In genomic region chr12:98968896-98969295, GRCh38 we compare ENCODE assay signal across 24 cellular contexts.
"Had no signal": no experiment of that assay in that cellular context is flagged by ENCODE, and none has a peak within 500 bp of the region (broad histone marks: within the 10 kb centered on the region; RNA-seq: fewer than 3 reads in every experiment).

No MANE protein-coding gene starts in this region.

- H3K27ac ChIP-seq: PC-9 had no signal

- H3K4me1 Mint-ChIP-seq: activated naive CD4-positive, alpha-beta T cell treated with anti-CD3 and anti-CD28 coated beads, Interleukin-2, amount 50 U/mL, for 24 hours; brain had no signal

- H3K36me3 ChIP-seq: MG63 had no signal

- H3K4me3 ChIP-seq: MG63, PC-9 had no signal

- H3K4me3 Mint-ChIP-seq: activated CD8-positive, alpha-beta T cell treated with anti-CD3 and anti-CD28 coated beads, Interleukin-2, amount 10 ng/mL, durations not matched to agents 7 days and 5 days; activated naive CD4-positive, alpha-beta T cell treated with anti-CD3 and anti-CD28 coated beads, Interleukin-2, amount 50 U/mL, for 24 hours; brain; T-helper 1 cell treated with Interleukin-12 subunit alpha and Interleukin-12 subunit beta and Interleukin-4 antibody, amounts not matched to agents 30 μg/mL and 1 μg/mL, for 36 hours; WTC11 had no signal

- H3K9me3 ChIP-seq: MG63 had no signal

- DNase-seq: activated CD4-positive, alpha-beta T cell treated with anti-CD3 and anti-CD28 coated beads for 48 hours; activated CD4-positive, alpha-beta T cell treated with anti-CD3 and anti-CD28 coated beads, Interleukin-2, amount 50 U/mL, for 4 hours; activated CD4-positive, CD25-positive, alpha-beta regulatory T cell treated with anti-CD3 and anti-CD28 coated beads, Interleukin-2, amount 50 U/mL, for 72 hours; activated CD8-positive, alpha-beta memory T cell treated with anti-CD3 and anti-CD28 coated beads, Interleukin-2, amount 50 U/mL, for 48 hours; activated CD8-positive, alpha-beta T cell treated with anti-CD3 and anti-CD28 coated beads, Interleukin-2, amount 10 ng/mL, durations not matched to agents 7 days and 5 days; activated naive CD4-positive, alpha-beta T cell; activated T-cell treated with anti-CD3 and anti-CD28 coated beads, Interleukin-2, amount 50 U/mL, for 1 hour; MG63; MV-4-11; NCI-H1092 treated with DMSO at 0.1 percent for 48 hours; NCI-H1417 treated with DMSO at 0.1 percent for 48 hours; NCI-H1694; NCI-H2029; NCI-H2107; NCI-H345; NCI-H510A; NCI-H526 treated with DMSO at 0.1 percent for 48 hours; NCI-H82; PC-9; SHP77 treated with DMSO at 0.1 percent for 48 hours had no signal

- H3K36me3 Mint-ChIP-seq: activated naive CD4-positive, alpha-beta T cell treated with anti-CD3 and anti-CD28 coated beads, Interleukin-2, amount 50 U/mL, for 24 hours; WTC11 had no signal

- H3K27me3 ChIP-seq: MG63 had no signal

- H3K27ac Mint-ChIP-seq: activated CD8-positive, alpha-beta T cell treated with anti-CD3 and anti-CD28 coated beads, Interleukin-2, amount 10 ng/mL, durations not matched to agents 7 days and 5 days; activated naive CD4-positive, alpha-beta T cell treated with anti-CD3 and anti-CD28 coated beads, Interleukin-2, amount 50 U/mL, for 24 hours; T-helper 1 cell treated with Interleukin-12 subunit alpha and Interleukin-12 subunit beta and Interleukin-4 antibody, amounts not matched to agents 30 μg/mL and 1 μg/mL, for 36 hours; WTC11 had no signal

- H3K9me3 Mint-ChIP-seq: T-helper 1 cell treated with Interleukin-12 subunit alpha and Interleukin-12 subunit beta and Interleukin-4 antibody, amounts not matched to agents 30 μg/mL and 1 μg/mL, for 36 hours had no signal

- H3K27me3 Mint-ChIP-seq: activated naive CD4-positive, alpha-beta T cell treated with anti-CD3 and anti-CD28 coated beads, Interleukin-2, amount 50 U/mL, for 24 hours; brain had no signal
